12 cellular contexts compared by ENCODE assay signal in the genomic region with DNA sequence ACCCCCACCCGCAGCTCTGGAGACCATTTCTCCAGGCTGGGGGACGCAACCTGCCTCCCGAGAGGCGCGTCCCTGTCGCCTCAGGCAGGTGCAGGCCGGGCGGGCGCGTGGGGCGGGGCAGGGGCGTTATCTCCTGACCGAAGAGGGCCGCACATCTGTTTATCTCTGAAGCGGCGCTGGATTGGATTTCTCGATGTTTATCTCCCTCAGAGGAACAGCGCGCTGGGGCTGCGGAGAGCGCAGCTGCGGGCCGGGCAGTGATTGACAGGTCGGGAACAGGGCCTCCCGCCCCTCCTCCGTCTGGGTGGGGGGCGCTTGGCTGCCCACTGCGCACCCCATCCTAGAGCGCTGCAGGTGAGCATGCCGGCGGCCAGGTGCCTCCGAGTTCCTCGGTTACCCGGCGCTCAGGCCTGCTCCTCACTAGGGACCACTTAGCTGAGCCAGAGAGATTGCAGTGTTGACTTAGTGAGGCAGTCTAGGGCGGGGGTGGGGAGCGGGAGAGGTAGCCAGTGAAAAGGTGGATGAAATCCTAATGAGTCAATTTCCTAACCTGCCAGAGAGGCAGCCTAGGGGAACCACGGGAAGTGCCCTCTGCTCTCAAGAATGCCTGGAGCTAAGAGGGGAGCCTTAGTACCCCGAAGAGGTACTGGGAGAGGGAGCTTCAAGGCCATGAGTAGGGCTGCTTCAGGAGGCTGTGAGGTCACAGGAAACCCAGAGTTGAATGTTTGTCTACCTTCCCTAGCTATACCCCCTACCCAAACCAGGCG. TPM values are rescaled to one million over a fixed set of nuclear protein-coding genes. Genes with fewer than 3 reads are reported as not detected.
A peak's percentile ranks its signal among the peaks of the same experiment; 100 is the strongest.
DNase-seq lines count a peak whose midpoint lies in the region; ATAC-seq and TF ChIP-seq lines count a peak whose summit lies in the region.
"Had no signal": no experiment of that assay in that cellular context is flagged by ENCODE, and none has a peak within 500 bp of the region (broad histone marks: within the 10 kb centered on the region; RNA-seq: fewer than 3 reads in every experiment).

No MANE protein-coding gene starts in this region.

- 4% methylated on average over 40 of the region's 40 CpGs for WGBS in HUES64
- 30 to 51% methylated on average over 3 to 5 of the region's 40 CpGs for WGBS in esophagus squamous epithelium, 2 donors
- 6 to 14% (median 10%) methylated on average over 26 to 40 of the region's 40 CpGs for WGBS in heart left ventricle, 4 donors

- intact Hi-C loops in esophagus squamous epithelium (cut with DNase I) (no loop called here), sciatic nerve (cut with DNase I) (no loop called here), heart left ventricle (cut with DNase I) (no loop called here)

- H3K9me3 ChIP-seq in HUES64 (ENCODE audit: insufficient read depth, low read depth, low read length) (no peaks in the 10 kb centered on the region), esophagus squamous epithelium (no peaks in the 10 kb centered on the region), heart left ventricle (no peaks in the 10 kb centered on the region)
- H3K9me3 ChIP-seq: adrenal gland had no signal

- H3K27me3 ChIP-seq in HUES64 (ENCODE audit: insufficient read depth, low read length) (peaks cover 100% of the 10 kb centered on the region), esophagus squamous epithelium (peaks cover 0 to 57% (median 0%) of the 10 kb centered on the region in 4 donors), heart left ventricle (peaks cover 24 to 94% (median 61%) of the 10 kb centered on the region in 9 donors)

- H3K4me3 ChIP-seq in HUES64 (ENCODE audit: low read length) (peak overlapping the region; percentile 41), esophagus squamous epithelium (no peak overlapping the region), heart left ventricle (no peak overlapping the region)
- H3K4me3 ChIP-seq: adrenal gland had no signal

- H3K36me3 ChIP-seq in HUES64 (ENCODE audit: insufficient read depth, low read length) (no peaks in the 10 kb centered on the region), esophagus squamous epithelium (no peaks in the 10 kb centered on the region), heart left ventricle (no peaks in the 10 kb centered on the region)
- H3K36me3 ChIP-seq: adrenal gland had no signal

- DNase-seq in NCI-H345 treated with DMSO at 0.1 percent for 48 hours (lab: John Stamatoyannopoulos, UW; ENCODE audit: unreplicated experiment) (peak; percentile 93), esophagus squamous epithelium (lab: John Stamatoyannopoulos, UW) (no peak), sciatic nerve (ENCODE audit: low spot score) (peak; percentile 41), heart left ventricle (no peak), NCI-H446 treated with DMSO at 0.1 percent for 48 hours (lab: John Stamatoyannopoulos, UW) (no peak)
- DNase-seq: activated CD4-positive, alpha-beta T cell treated with anti-CD3 and anti-CD28 coated beads, Interleukin-2, amount 50 U/mL, for 4 hours had no signal

- ATAC-seq in sciatic nerve (no peak), HG02970 (IDR thresholded peaks at IDR 0.05; ENCODE audit: low FRiP score, unreplicated experiment) (no peak), heart left ventricle (no peak)

- H3K4me1 ChIP-seq in HUES64 (ENCODE audit: insufficient read depth, low read length) (peaks cover 50% of the 10 kb centered on the region), esophagus squamous epithelium (peaks cover 38 to 89% (median 47%) of the 10 kb centered on the region in 3 donors), heart left ventricle (peaks cover 0 to 32% (median 18%) of the 10 kb centered on the region in 12 donors)

- H3K27ac ChIP-seq in HUES64 (ENCODE audit: low read depth, low read length) (no peak overlapping the region), esophagus squamous epithelium (peak overlapping the region in 3 of 4 donors; percentile 71 to 78 (median 72)), heart left ventricle (no peak overlapping the region)
- H3K27ac ChIP-seq: adrenal gland had no signal

- TF ChIP-seq CTCF in esophagus squamous epithelium (IDR thresholded peaks at IDR 0.05) (no peak), heart left ventricle (IDR thresholded peaks at IDR 0.05) (no peak)

- TF ChIP-seq POLR2A in esophagus squamous epithelium (IDR thresholded peaks at IDR 0.05), result no peak
- TF ChIP-seq POLR2A in heart left ventricle (IDR thresholded peaks at IDR 0.05), result no peak

- H3K9ac ChIP-seq in HUES64 (ENCODE audit: low read depth, low read length), result no peak overlapping the region

RNA-seq across cellular contexts. Expression of a gene that starts 39.6 kb away (rescaled TPM):
- not detected for polyA plus RNA-seq in HUES64 (2013, experiment 1 of 2)
- polyA plus RNA-seq in HUES64 (2013, experiment 2 of 2), result not detected
- total RNA-seq in esophagus squamous epithelium (under 1 TPM in 3 of 4 donors, not detected in 1; under 0.01 to 0.18 (median 0.08) TPM), sciatic nerve (0.22 TPM), heart left ventricle (1 to 10 TPM in 1 of 9 donors, under 1 TPM in 2, not detected in 6; 0.08 to 1.3 (median 0.68) TPM)
- under 1 TPM in 1 of 2 donors, not detected in 1; 0.01 TPM for polyA plus RNA-seq in heart left ventricle
- total RNA-seq: adrenal gland, lung microvascular endothelial cell, SK-MEL-5 had no signal
- polyA plus RNA-seq: IgD-negative memory B cell had no signal

RNA-seq across cellular contexts. Expression of a gene that starts 44.0 kb away (rescaled TPM):
- polyA plus RNA-seq in HUES64 (2013, experiment 1 of 2), result not detected
- not detected for polyA plus RNA-seq in HUES64 (2013, experiment 2 of 2)
- total RNA-seq in esophagus squamous epithelium (not detected), sciatic nerve (not detected), heart left ventricle (not detected)
- not detected for polyA plus RNA-seq in heart left ventricle
- total RNA-seq: adrenal gland, lung microvascular endothelial cell, SK-MEL-5 had no signal
- polyA plus RNA-seq: adrenal gland, IgD-negative memory B cell had no signal

RNA-seq across cellular contexts. Expression of a gene that starts 44.6 kb away (rescaled TPM):
- polyA plus RNA-seq in HUES64 (2013, experiment 1 of 2), result not detected
- not detected for polyA plus RNA-seq in HUES64 (2013, experiment 2 of 2)
- total RNA-seq in esophagus squamous epithelium (under 1 TPM in 2 of 4 donors, not detected in 2; 0.44 to 0.57 TPM), sciatic nerve (not detected), heart left ventricle (under 1 TPM in 1 of 9 donors, not detected in 8; 0.11 TPM)
- polyA plus RNA-seq in heart left ventricle, result not detected
- total RNA-seq: adrenal gland, lung microvascular endothelial cell, SK-MEL-5 had no signal
- polyA plus RNA-seq: IgD-negative memory B cell had no signal

Comparison
In these comparisons a context has a peak if more than half of its experiments do, and no peak if none do; other contexts are left out.
1. H3K27ac ChIP-seq: peak in esophagus squamous epithelium (3 of 4); none in HUES64 (single experiment) and heart left ventricle (0 of 12).
2. DNase-seq: peak in NCI-H345 treated with DMSO at 0.1 percent for 48 hours (single experiment) and sciatic nerve (single experiment); none in esophagus squamous epithelium (single experiment), heart left ventricle (0 of 5) and NCI-H446 treated with DMSO at 0.1 percent for 48 hours (single experiment).